ENCODE assay signal across 1 cellular context in the genomic region with DNA sequence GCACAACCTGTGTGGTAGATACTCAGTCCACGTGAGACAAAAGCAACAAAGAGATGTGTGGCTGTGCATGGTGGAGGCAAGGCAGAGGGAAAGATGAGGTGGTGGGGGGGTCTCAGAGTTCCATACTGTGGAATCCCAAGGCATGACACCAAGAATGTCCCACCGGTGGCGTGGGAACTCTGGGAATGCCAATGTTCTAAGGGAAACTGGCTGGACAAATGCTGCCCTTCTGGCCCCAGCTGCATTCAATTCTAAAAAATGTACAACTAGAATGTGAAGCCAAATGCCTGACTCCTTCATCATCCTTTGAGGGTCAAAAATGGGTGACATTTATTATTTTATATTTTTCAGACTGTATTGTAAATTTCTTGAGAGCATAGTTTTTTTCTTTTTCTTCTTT.
TF ChIP-seq lines count a peak whose summit lies in the region.

No MANE protein-coding gene starts in this region.

TF ChIP-seq in SK-N-SH, 30 proteins besides CTCF, POLR2A, EP300 and RAD21 (continued from another document):
- TF ChIP-seq, protein P1, sequence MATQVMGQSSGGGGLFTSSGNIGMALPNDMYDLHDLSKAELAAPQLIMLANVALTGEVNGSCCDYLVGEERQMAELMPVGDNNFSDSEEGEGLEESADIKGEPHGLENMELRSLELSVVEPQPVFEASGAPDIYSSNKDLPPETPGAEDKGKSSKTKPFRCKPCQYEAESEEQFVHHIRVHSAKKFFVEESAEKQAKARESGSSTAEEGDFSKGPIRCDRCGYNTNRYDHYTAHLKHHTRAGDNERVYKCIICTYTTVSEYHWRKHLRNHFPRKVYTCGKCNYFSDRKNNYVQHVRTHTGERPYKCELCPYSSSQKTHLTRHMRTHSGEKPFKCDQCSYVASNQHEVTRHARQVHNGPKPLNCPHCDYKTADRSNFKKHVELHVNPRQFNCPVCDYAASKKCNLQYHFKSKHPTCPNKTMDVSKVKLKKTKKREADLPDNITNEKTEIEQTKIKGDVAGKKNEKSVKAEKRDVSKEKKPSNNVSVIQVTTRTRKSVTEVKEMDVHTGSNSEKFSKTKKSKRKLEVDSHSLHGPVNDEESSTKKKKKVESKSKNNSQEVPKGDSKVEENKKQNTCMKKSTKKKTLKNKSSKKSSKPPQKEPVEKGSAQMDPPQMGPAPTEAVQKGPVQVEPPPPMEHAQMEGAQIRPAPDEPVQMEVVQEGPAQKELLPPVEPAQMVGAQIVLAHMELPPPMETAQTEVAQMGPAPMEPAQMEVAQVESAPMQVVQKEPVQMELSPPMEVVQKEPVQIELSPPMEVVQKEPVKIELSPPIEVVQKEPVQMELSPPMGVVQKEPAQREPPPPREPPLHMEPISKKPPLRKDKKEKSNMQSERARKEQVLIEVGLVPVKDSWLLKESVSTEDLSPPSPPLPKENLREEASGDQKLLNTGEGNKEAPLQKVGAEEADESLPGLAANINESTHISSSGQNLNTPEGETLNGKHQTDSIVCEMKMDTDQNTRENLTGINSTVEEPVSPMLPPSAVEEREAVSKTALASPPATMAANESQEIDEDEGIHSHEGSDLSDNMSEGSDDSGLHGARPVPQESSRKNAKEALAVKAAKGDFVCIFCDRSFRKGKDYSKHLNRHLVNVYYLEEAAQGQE (IDR thresholded peaks at IDR 0.05; ENCODE audit: low read depth, low read length): no peak
TF ChIP-seq in SK-N-SH: peak in this region for 0.
